In genomic region chr2:65045651-65046050, GRCh38 we compare ENCODE assay signal across 19 cellular contexts. TPM values are rescaled to one million over a fixed set of nuclear protein-coding genes. Genes with fewer than 3 reads are reported as not detected.
A peak's percentile ranks its signal among the peaks of the same experiment; 100 is the strongest.
DNase-seq lines count a peak whose midpoint lies in the region; ATAC-seq and TF ChIP-seq lines count a peak whose summit lies in the region.
"Had no signal": no experiment of that assay in that cellular context is flagged by ENCODE, and none has a peak within 500 bp of the region (broad histone marks: within the 10 kb centered on the region; RNA-seq: fewer than 3 reads in every experiment).

No MANE protein-coding gene starts in this region.

- TF ChIP-seq CTCF in right atrium auricular region (IDR thresholded peaks at IDR 0.05) = no peak

- peak; percentile 45 for DNase-seq in A172 (ENCODE audit: low spot score)
- DNase-seq in adipocyte (ENCODE audit: low read depth) = peak; percentile 19
- no peak for DNase-seq in NCI-H1092 (lab: John Stamatoyannopoulos, UW)
- no peak for DNase-seq in OCI-M1 (lab: John Stamatoyannopoulos, UW)
- DNase-seq in right atrium auricular region (ENCODE audit: low spot score) = no peak
- DNase-seq: activated CD4-positive, alpha-beta T cell treated with anti-CD3 and anti-CD28 coated beads for 1 hour; activated naive CD8-positive, alpha-beta T cell treated with anti-CD3 and anti-CD28 coated beads for 36 hours; CD4-positive, alpha-beta T cell; mammary epithelial cell; NCI-H146; nucleus accumbens; stimulated activated naive CD4-positive, alpha-beta T cell; T-cell had no signal

- H3K27me3 ChIP-seq in HUES64 (ENCODE audit: insufficient read depth, low read length) = no peaks in the 10 kb centered on the region
- no peaks in the 10 kb centered on the region for H3K27me3 ChIP-seq in adipocyte (replicated peaks; ENCODE audit: control insufficient read depth, insufficient read depth, low read length)
- no peaks in the 10 kb centered on the region for H3K27me3 ChIP-seq in iPS-15b (ENCODE audit: control insufficient read depth, insufficient read depth, low read length)
- H3K27me3 ChIP-seq in right atrium auricular region = no peaks in the 10 kb centered on the region

- no peak for ATAC-seq in HG02884 (IDR thresholded peaks at IDR 0.05; ENCODE audit: unreplicated experiment)
- ATAC-seq: Panc1, T-cell had no signal

- H3K27ac ChIP-seq in HUES64 (ENCODE audit: low read depth, low read length) = peak overlapping the region; percentile 19; the same call in 1 of the 2 replicates
- H3K27ac ChIP-seq in right atrium auricular region = no peak overlapping the region
- H3K27ac ChIP-seq: 22Rv1, skin epidermis had no signal

- no peak overlapping the region for H3K4me3 ChIP-seq in HUES64 (ENCODE audit: low read length)
- no peak overlapping the region for H3K4me3 ChIP-seq in adipocyte (ENCODE audit: low read length)
- H3K4me3 ChIP-seq in iPS-15b (ENCODE audit: low read depth, low read length) = peak overlapping the region; percentile 13
- no peak overlapping the region for H3K4me3 ChIP-seq in right atrium auricular region
- H3K4me3 ChIP-seq: skin epidermis had no signal

- 30% methylated on average over 10 of the region's 10 CpGs for WGBS in HUES64

- H3K9ac ChIP-seq in HUES64 (ENCODE audit: low read depth, low read length) (no peak overlapping the region), adipocyte (ENCODE audit: low read length) (no peak overlapping the region), iPS-15b (ENCODE audit: low read depth, low read length) (no peak overlapping the region)

- H3K9me3 ChIP-seq in HUES64 (ENCODE audit: insufficient read depth, low read depth, low read length) (peaks cover 16% of the 10 kb centered on the region), adipocyte (ENCODE audit: control insufficient read depth, low read length) (peaks cover 16% of the 10 kb centered on the region), iPS-15b (ENCODE audit: control insufficient read depth, insufficient read depth, low read length) (peaks cover 11% of the 10 kb centered on the region), right atrium auricular region (no peaks in the 10 kb centered on the region)

- peaks cover 25% of the 10 kb centered on the region for H3K36me3 ChIP-seq in HUES64 (ENCODE audit: insufficient read depth, low read length)
- no peaks in the 10 kb centered on the region for H3K36me3 ChIP-seq in adipocyte (ENCODE audit: control insufficient read depth, insufficient read depth, low read length, severe bottlenecking)
- H3K36me3 ChIP-seq in iPS-15b (ENCODE audit: control insufficient read depth, insufficient read depth, low read length) = peaks cover 12% of the 10 kb centered on the region
- H3K36me3 ChIP-seq in right atrium auricular region = no peaks in the 10 kb centered on the region

- peaks cover 14% of the 10 kb centered on the region for H3K4me1 ChIP-seq in HUES64 (ENCODE audit: insufficient read depth, low read length)
- peaks cover 11% of the 10 kb centered on the region for H3K4me1 ChIP-seq in adipocyte (ENCODE audit: control insufficient read depth, insufficient read depth, low read length)
- H3K4me1 ChIP-seq in iPS-15b (ENCODE audit: control insufficient read depth, insufficient read depth, low read length) = peaks cover 13% of the 10 kb centered on the region
- H3K4me1 ChIP-seq in right atrium auricular region = no peaks in the 10 kb centered on the region

RNA-seq across cellular contexts. Expression of gene CEP68, which starts 10.6 kb away (rescaled TPM):
- 6.0 and 10.0 TPM in 2 replicates for total RNA-seq in A172 (2014; rRNA removed; shearing (Covaris generic))
- polyA plus RNA-seq in HUES64 (2013, experiment 1 of 2) = 14.3 TPM
- polyA plus RNA-seq in HUES64 (2013, experiment 2 of 2) = 14.5 TPM
- 10 to 100 TPM; 12.5 to 12.7 TPM for total RNA-seq in right atrium auricular region

RNA-seq across cellular contexts. Expression of gene SLC1A4, which starts 56.5 kb away (rescaled TPM):
- total RNA-seq in A172 (2014; rRNA removed; shearing (Covaris generic)) = 9.8 and 10.9 TPM in 2 replicates
- 1.5 TPM for polyA plus RNA-seq in HUES64 (2013, experiment 1 of 2)
- 2.0 TPM for polyA plus RNA-seq in HUES64 (2013, experiment 2 of 2)
- total RNA-seq in right atrium auricular region = 1 to 10 TPM; 2.2 to 6.0 TPM

Comparison
In these comparisons a context has a peak if more than half of its experiments do, and no peak if none do; other contexts are left out.
1. DNase-seq: peak in A172 (single experiment) and adipocyte (single experiment); none in NCI-H1092 (single experiment), OCI-M1 (single experiment) and right atrium auricular region (single experiment).